In genomic region chr16:87687571-87687910, GRCh38 we compare ENCODE assay signal across 21 cellular contexts.
DNase-seq lines count a peak whose midpoint lies in the region; ATAC-seq lines count a peak whose summit lies in the region.
"Had no signal": no experiment of that assay in that cellular context is flagged by ENCODE, and none has a peak within 500 bp of the region (broad histone marks: within the 10 kb centered on the region; RNA-seq: fewer than 3 reads in every experiment).

No MANE protein-coding gene starts in this region.

- H3K23ac ChIP-seq in neuronal stem cell (ENCODE audit: low read depth, low read length, poor library complexity) = peak overlapping the region; percentile 80

- no peak for DNase-seq in activated CD8-positive, alpha-beta memory T cell treated with anti-CD3 and anti-CD28 coated beads, Interleukin-2, amount 10 ng/mL, durations not matched to agents 7 days and 5 days
- no peak for DNase-seq in activated CD8-positive, alpha-beta memory T cell treated with anti-CD3 and anti-CD28 coated beads for 24 hours
- DNase-seq in neuronal stem cell (ENCODE audit: low spot score) = no peak
- no peak for DNase-seq in NCI-H526 (lab: John Stamatoyannopoulos, UW)
- DNase-seq: AML-193; CD4-positive, alpha-beta memory T cell; CD8-positive, alpha-beta memory T cell; COR-L47; DMS 273 treated with DMSO at 0.1 percent for 48 hours; DMS153; DMS53; DMS79; EL; GDM1 had no signal

- H3K36me3 Mint-ChIP-seq in activated CD8-positive, alpha-beta memory T cell treated with anti-CD3 and anti-CD28 coated beads, Interleukin-2, amount 10 ng/mL, durations not matched to agents 7 days and 5 days = no peaks in the 10 kb centered on the region
- H3K36me3 Mint-ChIP-seq: CD14-positive monocyte; CD4-positive, alpha-beta memory T cell; CD4-positive, CD25-positive, alpha-beta regulatory T cell; CD8-positive, alpha-beta memory T cell had no signal

- H4K91ac ChIP-seq in neuronal stem cell (ENCODE audit: low read depth, low read length, poor library complexity) = no peak overlapping the region

- no peak overlapping the region for H2BK5ac ChIP-seq in neuronal stem cell (ENCODE audit: low read length)

- H3K4me1 ChIP-seq in neuronal stem cell (ENCODE audit: control insufficient read depth in 2 of 2, insufficient read depth in 1 of 2, low read depth in 1 of 2, low read length in 2 of 2) = no peaks in the 10 kb centered on the region
- H3K4me1 ChIP-seq: A549 had no signal

- peak overlapping the region; percentile 21 for H3K9ac ChIP-seq in neuronal stem cell (ENCODE audit: low read depth, low read length, poor library complexity)

- no CpG with 5 or more reads among the region's 15 CpGs for WGBS in neuronal stem cell (ENCODE audit: extremely low coverage in 2 of 2, insufficient read length in 2 of 2, insufficient replicate concordance in 1 of 2), 2 donors

- no peak overlapping the region for H4K8ac ChIP-seq in neuronal stem cell (ENCODE audit: low read depth, low read length)

- no peaks in the 10 kb centered on the region for H3K9me3 Mint-ChIP-seq in activated CD8-positive, alpha-beta memory T cell treated with anti-CD3 and anti-CD28 coated beads, Interleukin-2, amount 10 ng/mL, durations not matched to agents 7 days and 5 days (ENCODE audit: low read depth)
- H3K9me3 Mint-ChIP-seq: CD4-positive, alpha-beta memory T cell; CD4-positive, CD25-positive, alpha-beta regulatory T cell; CD8-positive, alpha-beta memory T cell had no signal

- H3K4me3 ChIP-seq in neuronal stem cell (ENCODE audit: low read length in 2 of 2) = no peak overlapping the region
- H3K4me3 ChIP-seq: A549, GM12878 had no signal

- CTCF ChIA-PET in activated CD8-positive, alpha-beta memory T cell treated with anti-CD3 and anti-CD28 coated beads, Interleukin-2, amount 10 ng/mL, durations not matched to agents 7 days and 5 days (lab: Charles Lee) = no interaction called here

- no peak overlapping the region for H2AFZ ChIP-seq in neuronal stem cell (ENCODE audit: low read length)

- H3K18ac ChIP-seq in neuronal stem cell (ENCODE audit: low read length) = no peak overlapping the region

- H3K79me1 ChIP-seq in neuronal stem cell (ENCODE audit: low read depth, low read length) = peaks cover 2% of the 10 kb centered on the region

- H3K27me3 Mint-ChIP-seq in activated CD8-positive, alpha-beta memory T cell treated with anti-CD3 and anti-CD28 coated beads, Interleukin-2, amount 10 ng/mL, durations not matched to agents 7 days and 5 days = no peaks in the 10 kb centered on the region
- H3K27me3 Mint-ChIP-seq: B cell; CD4-positive, alpha-beta memory T cell; CD4-positive, CD25-positive, alpha-beta regulatory T cell had no signal

- ATAC-seq in activated CD8-positive, alpha-beta memory T cell treated with anti-CD3 and anti-CD28 coated beads, Interleukin-2, amount 10 ng/mL, durations not matched to agents 7 days and 5 days = peak; percentile 9
- ATAC-seq in HG03469 (IDR thresholded peaks at IDR 0.05; ENCODE audit: unreplicated experiment) = no peak
- ATAC-seq: A549, GM12878 had no signal

- no peak overlapping the region for H3K14ac ChIP-seq in neuronal stem cell (ENCODE audit: low read length)

- no peak overlapping the region for H3K4me3 Mint-ChIP-seq in activated CD8-positive, alpha-beta memory T cell treated with anti-CD3 and anti-CD28 coated beads, Interleukin-2, amount 10 ng/mL, durations not matched to agents 7 days and 5 days
- H3K4me3 Mint-ChIP-seq: B cell; CD14-positive monocyte; CD4-positive, alpha-beta memory T cell; CD4-positive, CD25-positive, alpha-beta regulatory T cell; CD8-positive, alpha-beta memory T cell had no signal

- H2BK15ac ChIP-seq in neuronal stem cell (ENCODE audit: low read length) = no peak overlapping the region

- H2BK120ac ChIP-seq in neuronal stem cell (ENCODE audit: low read depth, low read length) = no peak overlapping the region

- no peak overlapping the region for H3K4ac ChIP-seq in neuronal stem cell (ENCODE audit: low read length)

- H3K27ac ChIP-seq in neuronal stem cell (replicated peaks; ENCODE audit: low read length) = no peak overlapping the region
- H3K27ac ChIP-seq: 22Rv1, A549 had no signal

- H3K36me3 ChIP-seq in neuronal stem cell (replicated peaks in 1 of 2; ENCODE audit: control insufficient read depth in 2 of 2, insufficient read depth in 2 of 2, low read length in 2 of 2) = peaks cover 0 to 6% of the 10 kb centered on the region in 2 donors

- no peaks in the 10 kb centered on the region for H3K9me3 ChIP-seq in neuronal stem cell (replicated peaks in 1 of 2; ENCODE audit: control insufficient read depth in 2 of 2, insufficient read depth in 1 of 2, low read depth in 1 of 2, low read length in 2 of 2)
- H3K9me3 ChIP-seq: A549 had no signal

- peak overlapping the region; percentile 37 for H2AK5ac ChIP-seq in neuronal stem cell (ENCODE audit: low read depth, low read length)

- no peaks in the 10 kb centered on the region for H3K4me1 Mint-ChIP-seq in activated CD8-positive, alpha-beta memory T cell treated with anti-CD3 and anti-CD28 coated beads, Interleukin-2, amount 10 ng/mL, durations not matched to agents 7 days and 5 days
- H3K4me1 Mint-ChIP-seq: B cell; CD4-positive, alpha-beta memory T cell; CD4-positive, CD25-positive, alpha-beta regulatory T cell had no signal

- H3K27me3 ChIP-seq in neuronal stem cell (ENCODE audit: control insufficient read depth in 3 of 3, insufficient read depth in 3 of 3, low read depth in 1 of 3, low read length in 3 of 3) = no peaks in the 10 kb centered on the region

- no peak overlapping the region for H2BK12ac ChIP-seq in neuronal stem cell (ENCODE audit: low read length)

- H3K4me2 ChIP-seq in neuronal stem cell (ENCODE audit: insufficient read depth, low read length, poor library complexity, severe bottlenecking) = no peak overlapping the region
- H3K4me2 ChIP-seq: A549 had no signal

- H3K27ac Mint-ChIP-seq in activated CD8-positive, alpha-beta memory T cell treated with anti-CD3 and anti-CD28 coated beads, Interleukin-2, amount 10 ng/mL, durations not matched to agents 7 days and 5 days = no peak overlapping the region
- H3K27ac Mint-ChIP-seq: B cell; CD14-positive monocyte; CD8-positive, alpha-beta memory T cell had no signal
